ENCODE assay signal across 13 cellular contexts in the genomic region with DNA sequence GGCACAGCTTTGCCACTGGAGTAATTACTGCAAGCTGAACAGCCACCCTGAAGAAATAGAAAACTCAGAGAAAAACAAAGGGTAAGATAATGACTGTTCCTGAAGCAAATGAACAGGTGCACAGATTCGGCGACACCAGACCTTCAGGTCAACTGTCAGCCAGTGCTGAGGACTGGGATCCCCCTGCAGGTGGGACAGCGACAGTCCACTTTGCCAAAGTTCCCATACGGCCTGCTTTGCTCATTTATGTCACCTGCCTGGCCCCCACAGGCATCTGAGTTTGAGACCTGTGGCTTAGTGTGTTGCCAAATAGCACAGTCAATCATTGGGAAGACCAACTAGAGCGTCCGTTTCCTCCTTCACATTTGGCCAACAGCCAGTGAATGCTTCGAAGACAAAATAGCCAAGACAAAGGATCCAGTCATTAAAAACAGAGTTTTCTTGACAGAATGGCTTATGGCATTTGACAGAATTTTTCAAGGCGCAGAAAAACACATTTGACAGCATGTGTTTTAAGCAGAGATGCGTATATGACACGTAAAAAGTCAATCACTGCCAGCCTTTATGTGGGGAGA.
DNase-seq lines count a peak whose midpoint lies in the region; ATAC-seq and TF ChIP-seq lines count a peak whose summit lies in the region.
"Had no signal": no experiment of that assay in that cellular context is flagged by ENCODE, and none has a peak within 500 bp of the region (broad histone marks: within the 10 kb centered on the region; RNA-seq: fewer than 3 reads in every experiment).

No MANE protein-coding gene starts in this region.

- no peak overlapping the region for H3K4me3 Mint-ChIP-seq in progenitor cell of endocrine pancreas (ENCODE audit: low read depth)
- H3K4me3 Mint-ChIP-seq in T-helper 17 cell = no peak overlapping the region

- H3K36me3 Mint-ChIP-seq in progenitor cell of endocrine pancreas (ENCODE audit: insufficient read depth) (no peaks in the 10 kb centered on the region), T-helper 17 cell (ENCODE audit: low read depth) (no peaks in the 10 kb centered on the region)

- H3K4me1 Mint-ChIP-seq in progenitor cell of endocrine pancreas (ENCODE audit: low read depth) (peaks cover 2% of the 10 kb centered on the region), T-helper 17 cell (no peaks in the 10 kb centered on the region)

- H3K9me3 ChIP-seq in T-helper 17 cell (ENCODE audit: control insufficient read depth, low read length, poor library complexity, severe bottlenecking) = no peaks in the 10 kb centered on the region
- H3K9me3 ChIP-seq: A549 had no signal

- no peak for ATAC-seq in T-helper 17 cell
- no peak for ATAC-seq in GM18519 (IDR thresholded peaks at IDR 0.05; ENCODE audit: low FRiP score, unreplicated experiment)
- no peak for ATAC-seq in GM18870 (IDR thresholded peaks at IDR 0.05; ENCODE audit: unreplicated experiment)

- H3K9me3 Mint-ChIP-seq in progenitor cell of endocrine pancreas (ENCODE audit: low read depth) = no peaks in the 10 kb centered on the region

- TF ChIP-seq CTCF in progenitor cell of endocrine pancreas (IDR thresholded peaks at IDR 0.05; ENCODE audit: unreplicated experiment) = peak; percentile 63

- H3K27me3 Mint-ChIP-seq in progenitor cell of endocrine pancreas = no peaks in the 10 kb centered on the region
- H3K27me3 Mint-ChIP-seq in T-helper 17 cell = peaks cover 13% of the 10 kb centered on the region

- H3K27ac Mint-ChIP-seq in progenitor cell of endocrine pancreas = no peak overlapping the region
- H3K27ac Mint-ChIP-seq in T-helper 17 cell = no peak overlapping the region

- DNase-seq in DMS53 (lab: John Stamatoyannopoulos, UW) = peak; percentile 34
- no peak for DNase-seq in DMS53 treated with DMSO at 0.1 percent for 48 hours (lab: John Stamatoyannopoulos, UW; ENCODE audit: unreplicated experiment)
- peak; percentile 41 for DNase-seq in NCI-H2029 (lab: John Stamatoyannopoulos, UW)
- DNase-seq in cerebellar cortex (ENCODE audit: low spot score) = peak; percentile 43
- peak; percentile 20 for DNase-seq in progenitor cell of endocrine pancreas (ENCODE audit: low spot score, unreplicated experiment)
- DNase-seq in T-helper 17 cell = no peak
- DNase-seq: GOT3, hippocampal formation, NCI-H510A treated with DMSO at 0.1 percent for 48 hours, T-helper 2 cell had no signal

Comparison
In these comparisons a context has a peak if more than half of its experiments do, and no peak if none do; other contexts are left out.
1. DNase-seq: peak in DMS53 (single experiment), NCI-H2029 (single experiment), cerebellar cortex (single experiment) and progenitor cell of endocrine pancreas (single experiment); none in DMS53 treated with DMSO at 0.1 percent for 48 hours (single experiment) and T-helper 17 cell (0 of 3).